8 cellular contexts compared by ENCODE assay signal in genomic region chr9:128098936-128099931, GRCh38. TPM values are rescaled to one million over a fixed set of nuclear protein-coding genes. Genes with fewer than 3 reads are reported as not detected.
A peak's percentile ranks its signal among the peaks of the same experiment; 100 is the strongest.
DNase-seq lines count a peak whose midpoint lies in the region; ATAC-seq and TF ChIP-seq lines count a peak whose summit lies in the region.

No MANE protein-coding gene starts in this region.

- peaks cover 23% of the 10 kb centered on the region for H3K79me1 ChIP-seq in trophoblast cell (ENCODE audit: low read length)

- CTCF ChIA-PET in CD8-positive, alpha-beta memory T cell (lab: Charles Lee), result interaction anchor here (0.7 kb wide), 1 partner anchor 23 kb away, joined by 3 read pairs; no protein-coding TSS in a partner anchor

- peaks cover 67% of the 10 kb centered on the region for H3K4me1 ChIP-seq in CD8-positive, alpha-beta memory T cell (ENCODE audit: insufficient read depth, low read length)
- H3K4me1 ChIP-seq in foreskin keratinocyte (peaks cover 9% of the 10 kb centered on the region), trophoblast cell (ENCODE audit: control insufficient read depth in 1 of 2, insufficient read depth in 2 of 2, low read length in 2 of 2) (peaks cover 34 to 37% of the 10 kb centered on the region in 2 experiments)

- peak in 1 of 5 donors; percentile 29 for DNase-seq in CD8-positive, alpha-beta memory T cell
- peak; percentile 4 to 29 for DNase-seq in foreskin keratinocyte
- DNase-seq in trophoblast cell, result peak; percentile 78
- no peak for DNase-seq in SW 1271 (lab: John Stamatoyannopoulos, UW)
- no peak for DNase-seq in stimulated activated naive CD4-positive, alpha-beta T cell (lab: John Stamatoyannopoulos, UW)

- H3K36me3 Mint-ChIP-seq in CD8-positive, alpha-beta memory T cell, result peaks cover 3 to 61% (median 11%) of the 10 kb centered on the region in 3 donors

- H3K36me3 ChIP-seq in CD8-positive, alpha-beta memory T cell (ENCODE audit: insufficient read depth, low read length), result peaks cover 37% of the 10 kb centered on the region
- H3K36me3 ChIP-seq in trophoblast cell (ENCODE audit: control insufficient read depth in 1 of 2, insufficient read depth in 2 of 2, low read length in 2 of 2), result peaks cover 31 to 32% of the 10 kb centered on the region in 2 experiments

- H4K91ac ChIP-seq in trophoblast cell (ENCODE audit: low read depth, low read length), result peak overlapping the region; percentile 92

- H3K23ac ChIP-seq in trophoblast cell (ENCODE audit: low read length), result no peak overlapping the region

- H2BK120ac ChIP-seq in trophoblast cell (ENCODE audit: insufficient read depth, low read length, poor library complexity), result peak overlapping the region; percentile 89

- no peaks in the 10 kb centered on the region for H3K27me3 ChIP-seq in CD8-positive, alpha-beta memory T cell (ENCODE audit: insufficient read depth, low read length, poor library complexity, severe bottlenecking)
- no peaks in the 10 kb centered on the region for H3K27me3 ChIP-seq in foreskin keratinocyte
- H3K27me3 ChIP-seq in trophoblast cell (ENCODE audit: insufficient read depth, low read length), result no peaks in the 10 kb centered on the region

- peak overlapping the region; percentile 44 for H3K4ac ChIP-seq in trophoblast cell (ENCODE audit: low read depth, low read length)

- peaks cover 44 to 82% (median 52%) of the 10 kb centered on the region in 3 donors for H3K4me1 Mint-ChIP-seq in CD8-positive, alpha-beta memory T cell

- POLR2A ChIA-PET in CD8-positive, alpha-beta memory T cell (lab: Charles Lee), result no interaction called here

- no peaks in the 10 kb centered on the region for H3K9me3 Mint-ChIP-seq in CD8-positive, alpha-beta memory T cell

- ATAC-seq in foreskin keratinocyte (no peak), GM18867 (IDR thresholded peaks at IDR 0.05; ENCODE audit: unreplicated experiment) (no peak), GM19467 (IDR thresholded peaks at IDR 0.05; ENCODE audit: unreplicated experiment) (no peak)

- no peak overlapping the region for H3K4me3 Mint-ChIP-seq in CD8-positive, alpha-beta memory T cell

- peaks cover 0 to 2% of the 10 kb centered on the region in 2 donors for H3K27me3 Mint-ChIP-seq in CD8-positive, alpha-beta memory T cell

- peak overlapping the region; percentile 82 for H2BK12ac ChIP-seq in trophoblast cell (ENCODE audit: low read length)

- peak overlapping the region; percentile 75 for H3K9ac ChIP-seq in trophoblast cell (ENCODE audit: low read length)

- H3K27ac ChIP-seq in CD8-positive, alpha-beta memory T cell (ENCODE audit: low read depth, low read length), result peak overlapping the region; percentile 54
- H3K27ac ChIP-seq in foreskin keratinocyte, result peak overlapping the region; percentile 73
- H3K27ac ChIP-seq in trophoblast cell (ENCODE audit: low read depth, low read length), result peak overlapping the region; percentile 99

- peak overlapping the region; percentile 86 for H2BK5ac ChIP-seq in trophoblast cell (ENCODE audit: low read depth, low read length, poor library complexity)

- H3K14ac ChIP-seq in trophoblast cell (ENCODE audit: low read length), result peak overlapping the region; percentile 91

- H3K4me2 ChIP-seq in trophoblast cell (ENCODE audit: low read length), result peak overlapping the region; percentile 80

- peak overlapping the region in 6 of 8 donors; percentile 26 to 74 (median 40) for H3K27ac Mint-ChIP-seq in CD8-positive, alpha-beta memory T cell

- H3K18ac ChIP-seq in trophoblast cell (ENCODE audit: low read length), result peak overlapping the region; percentile 86

- no peak for TF ChIP-seq CTCF in WI38 (IDR thresholded peaks at IDR 0.05; ENCODE audit: low read depth, low read length)
- no peak for TF ChIP-seq CTCF in foreskin keratinocyte (conservative IDR thresholded peaks at IDR 0.05)

- H2AFZ ChIP-seq in trophoblast cell (ENCODE audit: insufficient read depth, low read length, poor library complexity), result no peak overlapping the region

- H4K12ac ChIP-seq in trophoblast cell (ENCODE audit: low read depth, low read length), result peak overlapping the region; percentile 12

- H2AK5ac ChIP-seq in trophoblast cell (ENCODE audit: low read length), result peak overlapping the region; percentile 55

- H4K8ac ChIP-seq in trophoblast cell (ENCODE audit: low read depth, low read length), result peak overlapping the region; percentile 40

- no CpG with 5 or more reads among the region's 24 CpGs for WGBS in trophoblast cell (ENCODE audit: extremely low coverage, insufficient coverage, insufficient read length)

- H3K9me3 ChIP-seq in CD8-positive, alpha-beta memory T cell (ENCODE audit: low read length), result no peaks in the 10 kb centered on the region
- H3K9me3 ChIP-seq in trophoblast cell (ENCODE audit: insufficient read depth, low read depth, low read length), result no peaks in the 10 kb centered on the region

- no peak overlapping the region for H3K4me3 ChIP-seq in CD8-positive, alpha-beta memory T cell (ENCODE audit: low read length)
- H3K4me3 ChIP-seq in WI38 (ENCODE audit: low read depth, low read length), result peak overlapping the region; percentile 71
- H3K4me3 ChIP-seq in trophoblast cell (ENCODE audit: low read depth, low read length), result peak overlapping the region; percentile 63

- peaks cover 12% of the 10 kb centered on the region for H3K79me2 ChIP-seq in trophoblast cell (ENCODE audit: control insufficient read depth, insufficient read depth, low read length, poor library complexity)

RNA-seq across cellular contexts. Expression of gene PTGES2, which starts 28.3 kb away (rescaled TPM):
- total RNA-seq in CD8-positive, alpha-beta memory T cell, result 10 to 100 TPM; 67.0 to 68.3 TPM
- 51.7 TPM for polyA plus RNA-seq in CD8-positive, alpha-beta memory T cell
- 67.6 and 75.4 TPM in 2 replicates for total RNA-seq in foreskin keratinocyte
- polyA plus RNA-seq in foreskin keratinocyte, result 85.0 and 86.8 TPM in 2 replicates
- polyA plus RNA-seq in trophoblast cell (2013), result 24.0 and 25.6 TPM in 2 replicates

RNA-seq across cellular contexts. Expression of gene SLC25A25, which starts 31.2 kb away (rescaled TPM):
- 10 to 100 TPM; 17.7 to 17.8 TPM for total RNA-seq in CD8-positive, alpha-beta memory T cell
- polyA plus RNA-seq in CD8-positive, alpha-beta memory T cell, result 19.8 TPM
- 8.0 and 8.7 TPM in 2 replicates for total RNA-seq in foreskin keratinocyte
- 3.8 and 4.8 TPM in 2 replicates for polyA plus RNA-seq in foreskin keratinocyte
- 10.2 and 11.5 TPM in 2 replicates for polyA plus RNA-seq in trophoblast cell (2013)

RNA-seq across cellular contexts. Expression of gene NAIF1, which starts 32.1 kb away (rescaled TPM):
- total RNA-seq in CD8-positive, alpha-beta memory T cell, result 10 to 100 TPM; 13.1 to 14.0 TPM
- 13.5 TPM for polyA plus RNA-seq in CD8-positive, alpha-beta memory T cell
- total RNA-seq in foreskin keratinocyte, result 8.0 and 9.5 TPM in 2 replicates
- polyA plus RNA-seq in foreskin keratinocyte, result 7.8 and 8.9 TPM in 2 replicates
- polyA plus RNA-seq in trophoblast cell (2013), result 6.6 and 7.1 TPM in 2 replicates

RNA-seq across cellular contexts. Expression of gene LCN2, which starts 50.0 kb away (rescaled TPM):
- not detected for total RNA-seq in CD8-positive, alpha-beta memory T cell
- not detected for polyA plus RNA-seq in CD8-positive, alpha-beta memory T cell
- total RNA-seq in foreskin keratinocyte, result 0.63 and 2.6 TPM in 2 replicates
- polyA plus RNA-seq in foreskin keratinocyte, result 0.48 and 4.0 TPM in 2 replicates
- not detected in 2 replicates for polyA plus RNA-seq in trophoblast cell (2013)

Comparison
In these comparisons a context has a peak if more than half of its experiments do, and no peak if none do; other contexts are left out.
1. DNase-seq: peak in foreskin keratinocyte (2 of 2) and trophoblast cell (2 of 2); none in SW 1271 (0 of 2) and stimulated activated naive CD4-positive, alpha-beta T cell (0 of 6).
2. Peak in every context shown above with its lines, with median percentiles within 50 percentile points of each other: H3K27ac ChIP-seq.